ENCODE assay signal across 2 cellular contexts in the genomic region with DNA sequence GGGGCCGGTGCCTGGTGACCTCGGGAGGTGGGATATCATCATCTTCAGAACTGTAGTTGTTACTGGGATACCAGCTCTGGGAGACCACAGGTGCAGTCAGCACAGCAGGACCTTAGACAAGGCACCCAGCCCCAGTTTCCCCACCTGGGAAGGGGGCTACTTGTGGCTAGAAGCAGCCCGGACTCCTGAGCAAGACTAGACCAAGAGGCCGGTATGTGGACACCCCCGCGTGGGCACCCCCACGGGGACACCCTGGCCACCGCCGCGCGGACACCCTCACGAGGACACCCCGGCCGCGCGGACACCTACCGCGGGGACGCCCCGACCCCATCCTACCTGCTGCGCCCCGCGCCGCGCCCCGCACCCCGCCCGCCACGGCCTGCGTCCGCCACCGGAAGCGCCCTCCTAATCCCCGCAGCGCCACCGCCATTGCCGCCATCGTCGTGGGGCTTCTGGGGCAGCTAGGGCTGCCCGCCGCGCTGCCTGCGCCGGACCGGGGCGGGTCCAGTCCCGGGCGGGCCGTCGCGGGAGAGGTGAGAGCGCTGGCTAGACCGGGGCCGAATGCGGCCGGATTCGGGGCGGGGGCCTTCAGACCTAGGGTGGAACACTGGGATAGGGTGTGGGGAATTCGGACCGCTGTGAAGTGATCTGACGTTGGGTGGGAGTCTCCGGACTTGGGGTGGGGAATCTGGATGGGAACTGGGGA.
TF ChIP-seq lines count a peak whose summit lies in the region.

TSS of gene COMT (plus strand) at position 408 of the 706 bp plus-strand sequence. CDS start 20,755 bp downstream, outside the sequence.
TSS of gene TXNRD2 (minus strand) at position 454 of the 706 bp plus-strand sequence. CDS start at position 439, 15 bp downstream.

TF ChIP-seq in Ishikawa, 13 proteins besides CTCF, POLR2A, EP300 and RAD21 (continued from another document):
- TF ChIP-seq TAF1 (IDR thresholded peaks at IDR 0.05; ENCODE audit: low read depth) (peak; percentile 92), TCF12 (IDR thresholded peaks at IDR 0.05; ENCODE audit: low read depth) (no peak), REST (IDR thresholded peaks at IDR 0.05; ENCODE audit: low read depth) (0 out of 2 replicates have a peak, but pooled peaks have one; percentile 6), TEAD4 (IDR thresholded peaks at IDR 0.05) (no peak)
- TF ChIP-seq, protein P1, sequence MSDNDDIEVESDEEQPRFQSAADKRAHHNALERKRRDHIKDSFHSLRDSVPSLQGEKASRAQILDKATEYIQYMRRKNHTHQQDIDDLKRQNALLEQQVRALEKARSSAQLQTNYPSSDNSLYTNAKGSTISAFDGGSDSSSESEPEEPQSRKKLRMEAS (IDR thresholded peaks at IDR 0.05) = peak; percentile 52; the same call in 1 of the 2 replicates
- TF ChIP-seq, protein P2, sequence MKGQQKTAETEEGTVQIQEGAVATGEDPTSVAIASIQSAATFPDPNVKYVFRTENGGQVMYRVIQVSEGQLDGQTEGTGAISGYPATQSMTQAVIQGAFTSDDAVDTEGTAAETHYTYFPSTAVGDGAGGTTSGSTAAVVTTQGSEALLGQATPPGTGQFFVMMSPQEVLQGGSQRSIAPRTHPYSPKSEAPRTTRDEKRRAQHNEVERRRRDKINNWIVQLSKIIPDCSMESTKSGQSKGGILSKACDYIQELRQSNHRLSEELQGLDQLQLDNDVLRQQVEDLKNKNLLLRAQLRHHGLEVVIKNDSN (IDR thresholded peaks at IDR 0.05) = no peak

TF ChIP-seq in K562, 482 proteins besides CTCF, POLR2A, EP300 and RAD21 (continued from another document and continues in another):
- TF ChIP-seq, protein P3, sequence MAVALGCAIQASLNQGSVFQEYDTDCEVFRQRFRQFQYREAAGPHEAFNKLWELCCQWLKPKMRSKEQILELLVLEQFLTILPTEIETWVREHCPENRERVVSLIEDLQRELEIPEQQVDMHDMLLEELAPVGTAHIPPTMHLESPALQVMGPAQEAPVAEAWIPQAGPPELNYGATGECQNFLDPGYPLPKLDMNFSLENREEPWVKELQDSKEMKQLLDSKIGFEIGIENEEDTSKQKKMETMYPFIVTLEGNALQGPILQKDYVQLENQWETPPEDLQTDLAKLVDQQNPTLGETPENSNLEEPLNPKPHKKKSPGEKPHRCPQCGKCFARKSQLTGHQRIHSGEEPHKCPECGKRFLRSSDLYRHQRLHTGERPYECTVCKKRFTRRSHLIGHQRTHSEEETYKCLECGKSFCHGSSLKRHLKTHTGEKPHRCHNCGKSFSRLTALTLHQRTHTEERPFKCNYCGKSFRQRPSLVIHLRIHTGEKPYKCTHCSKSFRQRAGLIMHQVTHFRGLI (CRISPR knock-in tag; IDR thresholded peaks at IDR 0.05) = no peak; the same call in 1 of the 2 replicates
- TF ChIP-seq SRSF1 (IDR thresholded peaks at IDR 0.05; ENCODE audit: low read depth, low read length) (peak; percentile 81; the same call in 1 of the 2 replicates), HNRNPLL (IDR thresholded peaks at IDR 0.05; ENCODE audit: low read depth, low read length, poor library complexity, severe bottlenecking) (peak; percentile 85), ARHGAP35 (IDR thresholded peaks at IDR 0.05; ENCODE audit: partially characterized antibody) (no peak), CGGBP1 (CRISPR knock-in tag; IDR thresholded peaks at IDR 0.05) (no peak), MXI1 (IDR thresholded peaks at IDR 0.05; ENCODE audit: low read depth, low read length) (0 out of 2 replicates have a peak, but pooled peaks have one; percentile 67), NRF1 (conservative IDR thresholded peaks at IDR 0.05 in 1 of 2, IDR thresholded peaks at IDR 0.05 in 1 of 2) (no peak), ZNF143 (CRISPR knock-in tag; IDR thresholded peaks at IDR 0.05) (no peak), DMBX1 (CRISPR knock-in tag; IDR thresholded peaks at IDR 0.05; ENCODE audit: borderline replicate concordance) (peak; percentile 79; the same call in 1 of the 2 replicates), CHD7 (IDR thresholded peaks at IDR 0.05; ENCODE audit: low read depth, low read length) (no peak), ZNF23 (CRISPR knock-in tag; IDR thresholded peaks at IDR 0.05) (no peak), RHOXF2B (CRISPR knock-in tag; conservative IDR thresholded peaks at IDR 0.05) (0 out of 2 replicates have a peak, but pooled peaks have one; percentile 82), CHD2 (IDR thresholded peaks at IDR 0.05; ENCODE audit: low read depth, low read length) (peak; percentile 49; the same call in 1 of the 2 replicates), ZNF12 (CRISPR knock-in tag; IDR thresholded peaks at IDR 0.05) (no peak), POLR2H (tag; IDR thresholded peaks at IDR 0.05; ENCODE audit: low read depth) (no peak), TBL1XR1 (IDR thresholded peaks at IDR 0.05; ENCODE audit: low read length in 2 of 2) (peak in 1 of 2 experiments; percentile 68; a peak in 2 of 4 replicates), ZNF780A (CRISPR knock-in tag; IDR thresholded peaks at IDR 0.05) (no peak), ZNF140 (CRISPR knock-in tag; IDR thresholded peaks at IDR 0.05) (no peak), MEF2D (tag; conservative IDR thresholded peaks at IDR 0.05; ENCODE audit: low read depth) (no peak; the same call in 1 of the 2 replicates), FOXA3 (CRISPR knock-in tag; conservative IDR thresholded peaks at IDR 0.05 in 1 of 2, IDR thresholded peaks at IDR 0.05 in 1 of 2) (no peak), ZNF77 (CRISPR knock-in tag; IDR thresholded peaks at IDR 0.05) (no peak)
- TF ChIP-seq, protein P4, sequence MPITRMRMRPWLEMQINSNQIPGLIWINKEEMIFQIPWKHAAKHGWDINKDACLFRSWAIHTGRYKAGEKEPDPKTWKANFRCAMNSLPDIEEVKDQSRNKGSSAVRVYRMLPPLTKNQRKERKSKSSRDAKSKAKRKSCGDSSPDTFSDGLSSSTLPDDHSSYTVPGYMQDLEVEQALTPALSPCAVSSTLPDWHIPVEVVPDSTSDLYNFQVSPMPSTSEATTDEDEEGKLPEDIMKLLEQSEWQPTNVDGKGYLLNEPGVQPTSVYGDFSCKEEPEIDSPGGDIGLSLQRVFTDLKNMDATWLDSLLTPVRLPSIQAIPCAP (CRISPR knock-in tag; IDR thresholded peaks at IDR 0.05; ENCODE audit: borderline replicate concordance) = no peak
- TF ChIP-seq, protein P5, sequence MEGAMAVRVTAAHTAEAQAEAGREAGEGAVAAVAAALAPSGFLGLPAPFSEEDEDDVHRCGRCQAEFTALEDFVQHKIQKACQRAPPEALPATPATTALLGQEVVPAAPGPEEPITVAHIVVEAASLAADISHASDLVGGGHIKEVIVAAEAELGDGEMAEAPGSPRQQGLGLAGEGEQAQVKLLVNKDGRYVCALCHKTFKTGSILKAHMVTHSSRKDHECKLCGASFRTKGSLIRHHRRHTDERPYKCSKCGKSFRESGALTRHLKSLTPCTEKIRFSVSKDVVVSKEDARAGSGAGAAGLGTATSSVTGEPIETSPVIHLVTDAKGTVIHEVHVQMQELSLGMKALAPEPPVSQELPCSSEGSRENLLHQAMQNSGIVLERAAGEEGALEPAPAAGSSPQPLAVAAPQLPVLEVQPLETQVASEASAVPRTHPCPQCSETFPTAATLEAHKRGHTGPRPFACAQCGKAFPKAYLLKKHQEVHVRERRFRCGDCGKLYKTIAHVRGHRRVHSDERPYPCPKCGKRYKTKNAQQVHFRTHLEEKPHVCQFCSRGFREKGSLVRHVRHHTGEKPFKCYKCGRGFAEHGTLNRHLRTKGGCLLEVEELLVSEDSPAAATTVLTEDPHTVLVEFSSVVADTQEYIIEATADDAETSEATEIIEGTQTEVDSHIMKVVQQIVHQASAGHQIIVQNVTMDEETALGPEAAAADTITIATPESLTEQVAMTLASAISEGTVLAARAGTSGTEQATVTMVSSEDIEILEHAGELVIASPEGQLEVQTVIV (CRISPR knock-in tag; IDR thresholded peaks at IDR 0.05; ENCODE audit: borderline replicate concordance) = peak; percentile 74
- TF ChIP-seq, protein P6, sequence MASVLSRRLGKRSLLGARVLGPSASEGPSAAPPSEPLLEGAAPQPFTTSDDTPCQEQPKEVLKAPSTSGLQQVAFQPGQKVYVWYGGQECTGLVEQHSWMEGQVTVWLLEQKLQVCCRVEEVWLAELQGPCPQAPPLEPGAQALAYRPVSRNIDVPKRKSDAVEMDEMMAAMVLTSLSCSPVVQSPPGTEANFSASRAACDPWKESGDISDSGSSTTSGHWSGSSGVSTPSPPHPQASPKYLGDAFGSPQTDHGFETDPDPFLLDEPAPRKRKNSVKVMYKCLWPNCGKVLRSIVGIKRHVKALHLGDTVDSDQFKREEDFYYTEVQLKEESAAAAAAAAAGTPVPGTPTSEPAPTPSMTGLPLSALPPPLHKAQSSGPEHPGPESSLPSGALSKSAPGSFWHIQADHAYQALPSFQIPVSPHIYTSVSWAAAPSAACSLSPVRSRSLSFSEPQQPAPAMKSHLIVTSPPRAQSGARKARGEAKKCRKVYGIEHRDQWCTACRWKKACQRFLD (CRISPR knock-in tag; IDR thresholded peaks at IDR 0.05) = no peak
- TF ChIP-seq, protein P7, sequence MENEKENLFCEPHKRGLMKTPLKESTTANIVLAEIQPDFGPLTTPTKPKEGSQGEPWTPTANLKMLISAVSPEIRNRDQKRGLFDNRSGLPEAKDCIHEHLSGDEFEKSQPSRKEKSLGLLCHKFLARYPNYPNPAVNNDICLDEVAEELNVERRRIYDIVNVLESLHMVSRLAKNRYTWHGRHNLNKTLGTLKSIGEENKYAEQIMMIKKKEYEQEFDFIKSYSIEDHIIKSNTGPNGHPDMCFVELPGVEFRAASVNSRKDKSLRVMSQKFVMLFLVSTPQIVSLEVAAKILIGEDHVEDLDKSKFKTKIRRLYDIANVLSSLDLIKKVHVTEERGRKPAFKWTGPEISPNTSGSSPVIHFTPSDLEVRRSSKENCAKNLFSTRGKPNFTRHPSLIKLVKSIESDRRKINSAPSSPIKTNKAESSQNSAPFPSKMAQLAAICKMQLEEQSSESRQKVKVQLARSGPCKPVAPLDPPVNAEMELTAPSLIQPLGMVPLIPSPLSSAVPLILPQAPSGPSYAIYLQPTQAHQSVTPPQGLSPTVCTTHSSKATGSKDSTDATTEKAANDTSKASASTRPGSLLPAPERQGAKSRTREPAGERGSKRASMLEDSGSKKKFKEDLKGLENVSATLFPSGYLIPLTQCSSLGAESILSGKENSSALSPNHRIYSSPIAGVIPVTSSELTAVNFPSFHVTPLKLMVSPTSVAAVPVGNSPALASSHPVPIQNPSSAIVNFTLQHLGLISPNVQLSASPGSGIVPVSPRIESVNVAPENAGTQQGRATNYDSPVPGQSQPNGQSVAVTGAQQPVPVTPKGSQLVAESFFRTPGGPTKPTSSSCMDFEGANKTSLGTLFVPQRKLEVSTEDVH (IDR thresholded peaks at IDR 0.05; ENCODE audit: low read depth, partially characterized antibody) = no peak
